Comparison of ENCODE assay signal across 10 cellular contexts in genomic region chr14:71478542-71478941, GRCh38.
DNase-seq lines count a peak whose midpoint lies in the region; ATAC-seq, FAIRE-seq and TF ChIP-seq lines count a peak whose summit lies in the region.
"Had no signal": no experiment of that assay in that cellular context is flagged by ENCODE, and none has a peak within 500 bp of the region (broad histone marks: within the 10 kb centered on the region; RNA-seq: fewer than 3 reads in every experiment).

No MANE protein-coding gene starts in this region.

- peak overlapping the region in 4 of 7 donors; percentile 2 to 34 (median 15) for H3K27ac Mint-ChIP-seq in CD4-positive, alpha-beta memory T cell

- H3K27ac ChIP-seq in CD4-positive, alpha-beta memory T cell (ENCODE audit: low read depth, low read length) = no peak overlapping the region
- peak overlapping the region; percentile 26 for H3K27ac ChIP-seq in muscle layer of duodenum (ENCODE audit: low read length)

- peaks cover 16 to 36% (median 26%) of the 10 kb centered on the region in 4 donors for H3K4me1 Mint-ChIP-seq in CD4-positive, alpha-beta memory T cell

- no peak for ATAC-seq in GM18861 (IDR thresholded peaks at IDR 0.05; ENCODE audit: unreplicated experiment)
- no peak for ATAC-seq in GM21515 (IDR thresholded peaks at IDR 0.05; ENCODE audit: unreplicated experiment)

- POLR2A ChIA-PET in CD4-positive, alpha-beta memory T cell (lab: Charles Lee; ENCODE audit: partially characterized antibody) = no interaction called here

- no peaks in the 10 kb centered on the region for H3K4me1 ChIP-seq in CD4-positive, alpha-beta memory T cell (ENCODE audit: insufficient read depth, low read length)
- H3K4me1 ChIP-seq in muscle layer of duodenum (ENCODE audit: control insufficient read depth in 1 of 2, insufficient read depth in 2 of 2, low read length in 2 of 2) (peaks cover 4 to 14% of the 10 kb centered on the region in 2 donors), BE2C (peaks cover 16% of the 10 kb centered on the region; the same call in 1 of the 2 replicates)

- intact Hi-C loops in CD4-positive, alpha-beta memory T cell (cut with micrococcal nuclease) = no loop called here

- CTCF ChIA-PET in CD4-positive, alpha-beta memory T cell (lab: Charles Lee; ENCODE audit: partially characterized antibody) = no interaction called here

- no peak overlapping the region for H3K4me3 ChIP-seq in CD4-positive, alpha-beta memory T cell (ENCODE audit: low read length in 2 of 2)
- H3K4me3 ChIP-seq in Jurkat, Clone E6-1 (ENCODE audit: low read length) = no peak overlapping the region
- no peak overlapping the region for H3K4me3 ChIP-seq in astrocyte of the cerebellum (ENCODE audit: low read depth, low read length)
- H3K4me3 ChIP-seq in muscle layer of duodenum (ENCODE audit: low read depth in 1 of 2, low read length in 2 of 2) = no peak overlapping the region
- no peak overlapping the region for H3K4me3 ChIP-seq in BE2C (ENCODE audit: low read depth, low read length)

- no peaks in the 10 kb centered on the region for H3K9me3 Mint-ChIP-seq in CD4-positive, alpha-beta memory T cell

- FAIRE-seq in RCC 7860 (lab: Jason Lieb, UNC) = no peak

- TF ChIP-seq CTCF in astrocyte of the cerebellum (IDR thresholded peaks at IDR 0.05; ENCODE audit: low read depth, low read length, missing control alignments) (no peak), BE2C (IDR thresholded peaks at IDR 0.05; ENCODE audit: low read depth, low read length) (no peak)

- H3K27me3 Mint-ChIP-seq in CD4-positive, alpha-beta memory T cell = no peaks in the 10 kb centered on the region

- no peaks in the 10 kb centered on the region for H3K9me3 ChIP-seq in CD4-positive, alpha-beta memory T cell (ENCODE audit: control insufficient read depth in 1 of 2, low read length in 2 of 2)
- H3K9me3 ChIP-seq in muscle layer of duodenum (ENCODE audit: control insufficient read depth in 1 of 2, low read length in 2 of 2) (no peaks in the 10 kb centered on the region), BE2C (no peaks in the 10 kb centered on the region)

- no peaks in the 10 kb centered on the region for H3K27me3 ChIP-seq in CD4-positive, alpha-beta memory T cell (ENCODE audit: insufficient read depth, low read length)
- H3K27me3 ChIP-seq in muscle layer of duodenum (ENCODE audit: low read depth, low read length) (no peaks in the 10 kb centered on the region), BE2C (no peaks in the 10 kb centered on the region)

- peak in 1 of 5 donors; percentile 9 for DNase-seq in CD4-positive, alpha-beta memory T cell
- peak; percentile 10 for DNase-seq in Jurkat, Clone E6-1 (ENCODE audit: low read depth, low spot score)
- peak; percentile 23 for DNase-seq in astrocyte of the cerebellum (ENCODE audit: low read depth)
- DNase-seq in BE2C = no peak
- no peak for DNase-seq in RCC 7860 (ENCODE audit: low spot score)
- DNase-seq: activated effector memory CD4-positive, alpha-beta T cell treated with Interleukin-2 at 50 U/mL for 16 hours; stimulated activated CD4-positive, alpha-beta T cell treated with anti-CD3 and anti-CD28 coated beads, Interleukin-4, amount 100 ng/mL, for 4 hours had no signal

- peaks cover 2 to 17% of the 10 kb centered on the region in 2 donors for H3K36me3 Mint-ChIP-seq in CD4-positive, alpha-beta memory T cell

- in situ Hi-C loops in astrocyte of the cerebellum (cut with HindIII; ENCODE audit: low sequenced_read_pairs) = no loop called here

- H3K4me3 Mint-ChIP-seq in CD4-positive, alpha-beta memory T cell = peak overlapping the region in 1 of 8 donors; percentile 52

- H3K36me3 ChIP-seq in CD4-positive, alpha-beta memory T cell (ENCODE audit: insufficient read depth, low read length) = no peaks in the 10 kb centered on the region
- no peaks in the 10 kb centered on the region for H3K36me3 ChIP-seq in muscle layer of duodenum (ENCODE audit: control insufficient read depth in 1 of 2, insufficient read depth in 2 of 2, low read length in 2 of 2)
- no peaks in the 10 kb centered on the region for H3K36me3 ChIP-seq in BE2C

Comparison
In these comparisons a context has a peak if more than half of its experiments do, and no peak if none do; other contexts are left out.
1. DNase-seq: peak in Jurkat, Clone E6-1 (single experiment) and astrocyte of the cerebellum (single experiment); none in BE2C (single experiment) and RCC 7860 (single experiment).